Comparison of ENCODE assay signal across 11 cellular contexts in genomic region chr17:15409721-15410247, GRCh38. TPM values are rescaled to one million over a fixed set of nuclear protein-coding genes. Genes with fewer than 3 reads are reported as not detected.
DNase-seq lines count a peak whose midpoint lies in the region; ATAC-seq and TF ChIP-seq lines count a peak whose summit lies in the region.
"Had no signal": no experiment of that assay in that cellular context is flagged by ENCODE, and none has a peak within 500 bp of the region (broad histone marks: within the 10 kb centered on the region; RNA-seq: fewer than 3 reads in every experiment).

No MANE protein-coding gene starts in this region.

- TF ChIP-seq CTCF in ascending aorta (IDR thresholded peaks at IDR 0.05) (no peak), left ventricle myocardium inferior (IDR thresholded peaks at IDR 0.05; ENCODE audit: borderline replicate concordance) (no peak)

- intact Hi-C loops in ascending aorta (cut with DNase I), result loop anchor here (1.0 to 2.0 kb wide), 2 partner anchors 47 to 146 kb away; no protein-coding TSS in a partner anchor
- intact Hi-C loops in left ventricle myocardium inferior (cut with micrococcal nuclease), result no loop called here
- intact Hi-C loops in sciatic nerve (cut with DNase I), result loop anchor here (10.0 kb wide), 1 partner anchor 145 kb away; the partner anchor contains the start of gene PMP22

- H3K9me3 ChIP-seq in ascending aorta (no peaks in the 10 kb centered on the region), left ventricle myocardium inferior (replicated peaks) (no peaks in the 10 kb centered on the region)

- H3K36me3 ChIP-seq in ascending aorta (no peaks in the 10 kb centered on the region), left ventricle myocardium inferior (no peaks in the 10 kb centered on the region)

- DNase-seq in Caki2 (ENCODE audit: low read depth) (peak; percentile 60), ascending aorta (ENCODE audit: low spot score in 2 of 2) (peak; percentile 15 to 81), left ventricle myocardium inferior (peak; percentile 48), sciatic nerve (ENCODE audit: low spot score) (no peak), occipital lobe (lab: John Stamatoyannopoulos, UW) (no peak), DMS153 treated with DMSO at 0.1 percent for 48 hours (lab: John Stamatoyannopoulos, UW; ENCODE audit: unreplicated experiment) (no peak), KG1 (lab: John Stamatoyannopoulos, UW) (no peak)
- no peak for DNase-seq in activated naive CD4-positive, alpha-beta T cell (lab: John Stamatoyannopoulos, UW)
- DNase-seq: activated CD4-positive, alpha-beta memory T cell treated with anti-CD3 and anti-CD28 coated beads for 36 hours; DMS153 had no signal

- peak; percentile 86 for ATAC-seq in sciatic nerve

- in situ Hi-C loops in Caki2 (cut with HindIII; ENCODE audit: low pct_unique_long_range_greater_than_20kb, low sequenced_read_pairs), result no loop called here

- peak overlapping the region; percentile 35 to 57 for H3K4me3 ChIP-seq in ascending aorta
- peak overlapping the region; percentile 24 for H3K4me3 ChIP-seq in left ventricle myocardium inferior

- H3K27ac ChIP-seq in ascending aorta (peak overlapping the region; percentile 71 to 72), left ventricle myocardium inferior (replicated peaks) (peak overlapping the region; percentile 82)

- H3K27me3 ChIP-seq in ascending aorta, result no peaks in the 10 kb centered on the region
- no peaks in the 10 kb centered on the region for H3K27me3 ChIP-seq in left ventricle myocardium inferior (ENCODE audit: low read depth)
- H3K27me3 ChIP-seq: dorsolateral prefrontal cortex had no signal

- H3K4me1 ChIP-seq in ascending aorta, result peaks cover 0 to 10% of the 10 kb centered on the region in 2 donors
- peaks cover 38% of the 10 kb centered on the region for H3K4me1 ChIP-seq in left ventricle myocardium inferior

RNA-seq across cellular contexts. Expression of gene CDRT4, which starts 57.6 kb away (rescaled TPM):
- 1.7 TPM in 1 of 2 replicates, not detected in the other for total RNA-seq in Caki2 (2014; rRNA removed; shearing (Covaris generic); ENCODE audit: low replicate concordance)
- 3.7 TPM for total RNA-seq in ascending aorta
- 1.4 TPM for total RNA-seq in left ventricle myocardium inferior
- 14.7 TPM for total RNA-seq in sciatic nerve
- total RNA-seq in occipital lobe, result 10.0 TPM

Comparison
In these comparisons a context has a peak if more than half of its experiments do, and no peak if none do; other contexts are left out.
1. DNase-seq: peak in Caki2 (single experiment), ascending aorta (2 of 2) and left ventricle myocardium inferior (single experiment); none in sciatic nerve (single experiment), occipital lobe (single experiment), DMS153 treated with DMSO at 0.1 percent for 48 hours (single experiment), KG1 (single experiment) and activated naive CD4-positive, alpha-beta T cell (0 of 4).